ENCODE assay signal across 1 cellular context in the genomic region with DNA sequence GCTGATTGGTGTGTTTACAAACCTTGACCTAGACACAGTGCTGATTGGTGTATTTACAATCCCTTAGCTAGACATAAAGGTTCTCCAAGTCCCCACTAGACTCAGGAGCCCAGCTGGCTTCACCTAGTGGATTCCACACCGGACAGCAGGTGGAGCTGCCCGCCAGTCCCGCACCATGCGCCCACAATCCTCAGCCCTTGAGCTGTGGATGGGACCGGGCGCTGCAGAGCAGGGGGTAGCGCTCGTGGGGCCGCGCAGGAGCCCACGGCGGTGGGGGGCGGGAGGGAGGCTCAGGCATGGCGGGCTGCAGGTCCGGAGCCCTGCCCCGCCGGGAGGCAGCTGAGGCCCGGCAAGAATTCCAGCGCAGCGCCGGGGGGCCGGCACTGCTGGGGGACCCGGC.
TF ChIP-seq lines count a peak whose summit lies in the region.

No MANE protein-coding gene starts in this region.

TF ChIP-seq in WTC11, 78 proteins besides CTCF, POLR2A, EP300 and RAD21 (continued from another document):
- TF ChIP-seq, protein P1, sequence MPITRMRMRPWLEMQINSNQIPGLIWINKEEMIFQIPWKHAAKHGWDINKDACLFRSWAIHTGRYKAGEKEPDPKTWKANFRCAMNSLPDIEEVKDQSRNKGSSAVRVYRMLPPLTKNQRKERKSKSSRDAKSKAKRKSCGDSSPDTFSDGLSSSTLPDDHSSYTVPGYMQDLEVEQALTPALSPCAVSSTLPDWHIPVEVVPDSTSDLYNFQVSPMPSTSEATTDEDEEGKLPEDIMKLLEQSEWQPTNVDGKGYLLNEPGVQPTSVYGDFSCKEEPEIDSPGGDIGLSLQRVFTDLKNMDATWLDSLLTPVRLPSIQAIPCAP (CRISPR knock-in tag; IDR thresholded peaks at IDR 0.05): no peak
- no peak for TF ChIP-seq ZNF232 (CRISPR knock-in tag; IDR thresholded peaks at IDR 0.05)
- no peak for TF ChIP-seq KAT7 (CRISPR knock-in tag; IDR thresholded peaks at IDR 0.05; ENCODE audit: borderline replicate concordance)
